ENCODE assay signal across 1 cellular context in genomic region chr12:63319386-63319785, GRCh38.
TF ChIP-seq lines count a peak whose summit lies in the region.

No MANE protein-coding gene starts in this region.

TF ChIP-seq in GM12878, 131 proteins besides CTCF, POLR2A, EP300 and RAD21 (continued from another document):
- no peak for TF ChIP-seq HCFC1 (IDR thresholded peaks at IDR 0.05; ENCODE audit: low read length)
